16 cellular contexts compared by ENCODE assay signal in the genomic region with DNA sequence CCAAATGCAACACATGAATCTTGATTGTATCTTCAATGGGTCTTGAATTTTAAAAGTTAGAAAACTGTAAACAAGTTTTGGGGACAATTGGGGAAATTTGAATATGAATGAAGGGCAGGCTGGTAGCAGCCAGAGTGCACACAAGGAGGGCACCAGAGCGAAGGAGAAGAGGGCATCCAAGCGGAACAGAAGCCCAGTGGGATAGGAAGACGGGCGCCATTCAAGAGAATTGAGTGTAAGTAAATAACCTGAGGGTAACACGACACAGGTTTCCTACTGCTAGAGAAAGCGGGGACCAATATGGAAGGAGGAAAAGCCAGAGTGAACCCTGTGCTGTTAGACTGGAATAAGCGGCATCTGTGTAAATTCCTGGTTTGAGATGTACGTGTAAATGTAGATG.
"Had no signal": no experiment of that assay in that cellular context is flagged by ENCODE, and none has a peak within 500 bp of the region (broad histone marks: within the 10 kb centered on the region; RNA-seq: fewer than 3 reads in every experiment).

No MANE protein-coding gene starts in this region.

- DNase-seq: activated CD4-positive, alpha-beta T cell treated with anti-CD3 and anti-CD28 coated beads, Interleukin-2, amount 10 ng/mL, durations not matched to agents 7 days and 5 days; activated CD8-positive, alpha-beta memory T cell treated with anti-CD3 and anti-CD28 coated beads, Interleukin-2, amount 50 U/mL, for 48 hours; activated effector memory CD4-positive, alpha-beta T cell treated with anti-CD3 and anti-CD28 coated beads, Interleukin-2, amount 50 U/mL, for 16 hours; activated naive CD4-positive, alpha-beta T cell treated with anti-CD3 and anti-CD28 coated beads, Interleukin-2, amount 50 U/mL, for 16 hours; activated T-cell treated with anti-CD3 and anti-CD28 coated beads, Interleukin-2, amount 50 U/mL, for 72 hours; aorta; cerebellar nuclear complex; effector CD4-positive, alpha-beta T cell; left ventricle myocardium inferior; mammary epithelial cell; right cardiac atrium; stimulated activated CD4-positive, alpha-beta T cell treated with anti-CD3 and anti-CD28 coated beads, Interleukin-2, amount 100 ng/mL, for 24 hours; stimulated activated naive CD4-positive, alpha-beta T cell treated with Interleukin-2 at 50 U/mL for 16 hours; T1000; thyroid gland had no signal

- H3K9me3 ChIP-seq: left ventricle myocardium inferior, prostate gland, thyroid gland had no signal

- H3K36me3 ChIP-seq: left ventricle myocardium inferior, prostate gland, thyroid gland had no signal

- H3K27ac ChIP-seq: left ventricle myocardium inferior, prostate gland, thyroid gland had no signal

- H3K4me1 ChIP-seq: left ventricle myocardium inferior, prostate gland had no signal

- H3K4me3 ChIP-seq: left ventricle myocardium inferior, prostate gland, thyroid gland had no signal

- H3K27me3 ChIP-seq: thyroid gland had no signal
